3 cellular contexts compared by ENCODE assay signal in genomic region chr15:32373671-32374070, GRCh38. TPM values are rescaled to one million over a fixed set of nuclear protein-coding genes. Genes with fewer than 3 reads are reported as not detected.
"Had no signal": no experiment of that assay in that cellular context is flagged by ENCODE, and none has a peak within 500 bp of the region (broad histone marks: within the 10 kb centered on the region; RNA-seq: fewer than 3 reads in every experiment).

No MANE protein-coding gene starts in this region.

RNA-seq across cellular contexts. Expression of gene GOLGA8K, which starts 29.4 kb away (rescaled TPM):
- total RNA-seq: K562, M059J, Right ventricle myocardium inferior had no signal
